In the genomic region with DNA sequence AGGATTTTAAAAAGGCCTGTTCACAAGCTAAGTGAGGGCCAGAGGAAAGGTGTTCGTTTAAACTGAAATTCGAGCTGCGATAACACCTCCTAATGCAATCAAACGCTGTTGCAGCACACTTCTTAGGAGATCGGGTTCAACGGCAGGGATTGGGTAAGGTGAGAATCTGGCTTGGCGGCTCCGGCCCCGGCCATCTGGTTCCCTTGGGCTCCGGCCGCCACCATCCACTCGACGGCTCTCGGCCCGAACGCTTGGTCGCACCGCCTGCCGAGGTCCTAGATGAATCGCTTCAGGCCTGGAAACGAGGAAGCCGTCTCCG, we compare ENCODE assay signal across 1 cellular context.
TF ChIP-seq lines count a peak whose summit lies in the region.

No MANE protein-coding gene starts in this region.

TF ChIP-seq in HepG2, 621 proteins besides CTCF, POLR2A, EP300 and RAD21 (continued from another document and continues in another):
- TF ChIP-seq CCDC6 (CRISPR knock-in tag; IDR thresholded peaks at IDR 0.05) (peak; percentile 68; the same call in 1 of the 2 replicates), ZNF614 (CRISPR knock-in tag; IDR thresholded peaks at IDR 0.05; ENCODE audit: borderline replicate concordance) (0 out of 2 replicates have a peak, but pooled peaks have one; percentile 12), NCOR1 (IDR thresholded peaks at IDR 0.05; ENCODE audit: borderline replicate concordance, low read length) (no peak), ZNF367 (CRISPR knock-in tag; IDR thresholded peaks at IDR 0.05; ENCODE audit: borderline replicate concordance) (0 out of 2 replicates have a peak, but pooled peaks have one; percentile 30), ZNF430 (CRISPR knock-in tag; IDR thresholded peaks at IDR 0.05) (no peak), ZFP41 (CRISPR knock-in tag; IDR thresholded peaks at IDR 0.05; ENCODE audit: borderline replicate concordance) (0 out of 2 replicates have a peak, but pooled peaks have one; percentile 25), CEBPB (IDR thresholded peaks at IDR 0.05; ENCODE audit: borderline replicate concordance, low read depth, low read length) (peak; percentile 54; the same call in 1 of the 2 replicates), ZNF432 (CRISPR knock-in tag; IDR thresholded peaks at IDR 0.05; ENCODE audit: borderline replicate concordance) (no peak), ZSCAN25 (CRISPR knock-in tag; IDR thresholded peaks at IDR 0.05) (no peak), NKX3-1 (CRISPR knock-in tag; IDR thresholded peaks at IDR 0.05) (no peak), ZNF878 (CRISPR knock-in tag; IDR thresholded peaks at IDR 0.05) (no peak), ZNF17 (CRISPR knock-in tag; IDR thresholded peaks at IDR 0.05) (0 out of 2 replicates have a peak, but pooled peaks have one; percentile 77), ZNF776 (CRISPR knock-in tag; IDR thresholded peaks at IDR 0.05) (no peak), ZSCAN31 (CRISPR knock-in tag; IDR thresholded peaks at IDR 0.05; ENCODE audit: low read depth) (no peak), MBD4 (IDR thresholded peaks at IDR 0.05; ENCODE audit: borderline replicate concordance, low read length) (no peak), YEATS4 (CRISPR knock-in tag; IDR thresholded peaks at IDR 0.05; ENCODE audit: borderline replicate concordance) (no peak), MED8 (CRISPR knock-in tag; IDR thresholded peaks at IDR 0.05; ENCODE audit: insufficient replicate concordance) (no peak), ZNF761 (CRISPR knock-in tag; conservative IDR thresholded peaks at IDR 0.05) (no peak), ZEB1 (IDR thresholded peaks at IDR 0.05; ENCODE audit: insufficient replicate concordance, low read depth) (peak; percentile 1), HOXA7 (CRISPR knock-in tag; IDR thresholded peaks at IDR 0.05) (no peak), TEAD2 (CRISPR knock-in tag; IDR thresholded peaks at IDR 0.05) (peak; percentile 79; the same call in 1 of the 2 replicates), NR2F1 (CRISPR knock-in tag; IDR thresholded peaks at IDR 0.05) (0 out of 4 replicates have a peak, but pooled peaks of 1 of the 2 experiments have one; percentile 14), ZFAT (CRISPR knock-in tag; conservative IDR thresholded peaks at IDR 0.05) (0 out of 2 replicates have a peak, but pooled peaks have one; percentile 17), HOXD1 (CRISPR knock-in tag; IDR thresholded peaks at IDR 0.05) (0 out of 2 replicates have a peak, but pooled peaks have one; percentile 75), KDM2A (CRISPR knock-in tag; IDR thresholded peaks at IDR 0.05; ENCODE audit: borderline replicate concordance, low read depth) (no peak), RFX3 (CRISPR knock-in tag; IDR thresholded peaks at IDR 0.05) (no peak), NAIF1 (CRISPR knock-in tag; IDR thresholded peaks at IDR 0.05; ENCODE audit: borderline replicate concordance) (no peak)
- TF ChIP-seq, protein P1, sequence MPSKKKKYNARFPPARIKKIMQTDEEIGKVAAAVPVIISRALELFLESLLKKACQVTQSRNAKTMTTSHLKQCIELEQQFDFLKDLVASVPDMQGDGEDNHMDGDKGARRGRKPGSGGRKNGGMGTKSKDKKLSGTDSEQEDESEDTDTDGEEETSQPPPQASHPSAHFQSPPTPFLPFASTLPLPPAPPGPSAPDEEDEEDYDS (CRISPR knock-in tag; IDR thresholded peaks at IDR 0.05): no peak
- TF ChIP-seq, protein P2, sequence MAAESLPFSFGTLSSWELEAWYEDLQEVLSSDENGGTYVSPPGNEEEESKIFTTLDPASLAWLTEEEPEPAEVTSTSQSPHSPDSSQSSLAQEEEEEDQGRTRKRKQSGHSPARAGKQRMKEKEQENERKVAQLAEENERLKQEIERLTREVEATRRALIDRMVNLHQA (CRISPR knock-in tag; IDR thresholded peaks at IDR 0.05): no peak
- TF ChIP-seq, protein P3, sequence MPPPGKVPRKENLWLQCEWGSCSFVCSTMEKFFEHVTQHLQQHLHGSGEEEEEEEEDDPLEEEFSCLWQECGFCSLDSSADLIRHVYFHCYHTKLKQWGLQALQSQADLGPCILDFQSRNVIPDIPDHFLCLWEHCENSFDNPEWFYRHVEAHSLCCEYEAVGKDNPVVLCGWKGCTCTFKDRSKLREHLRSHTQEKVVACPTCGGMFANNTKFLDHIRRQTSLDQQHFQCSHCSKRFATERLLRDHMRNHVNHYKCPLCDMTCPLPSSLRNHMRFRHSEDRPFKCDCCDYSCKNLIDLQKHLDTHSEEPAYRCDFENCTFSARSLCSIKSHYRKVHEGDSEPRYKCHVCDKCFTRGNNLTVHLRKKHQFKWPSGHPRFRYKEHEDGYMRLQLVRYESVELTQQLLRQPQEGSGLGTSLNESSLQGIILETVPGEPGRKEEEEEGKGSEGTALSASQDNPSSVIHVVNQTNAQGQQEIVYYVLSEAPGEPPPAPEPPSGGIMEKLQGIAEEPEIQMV (CRISPR knock-in tag; IDR thresholded peaks at IDR 0.05; ENCODE audit: low read depth): no peak
- TF ChIP-seq, protein P4, sequence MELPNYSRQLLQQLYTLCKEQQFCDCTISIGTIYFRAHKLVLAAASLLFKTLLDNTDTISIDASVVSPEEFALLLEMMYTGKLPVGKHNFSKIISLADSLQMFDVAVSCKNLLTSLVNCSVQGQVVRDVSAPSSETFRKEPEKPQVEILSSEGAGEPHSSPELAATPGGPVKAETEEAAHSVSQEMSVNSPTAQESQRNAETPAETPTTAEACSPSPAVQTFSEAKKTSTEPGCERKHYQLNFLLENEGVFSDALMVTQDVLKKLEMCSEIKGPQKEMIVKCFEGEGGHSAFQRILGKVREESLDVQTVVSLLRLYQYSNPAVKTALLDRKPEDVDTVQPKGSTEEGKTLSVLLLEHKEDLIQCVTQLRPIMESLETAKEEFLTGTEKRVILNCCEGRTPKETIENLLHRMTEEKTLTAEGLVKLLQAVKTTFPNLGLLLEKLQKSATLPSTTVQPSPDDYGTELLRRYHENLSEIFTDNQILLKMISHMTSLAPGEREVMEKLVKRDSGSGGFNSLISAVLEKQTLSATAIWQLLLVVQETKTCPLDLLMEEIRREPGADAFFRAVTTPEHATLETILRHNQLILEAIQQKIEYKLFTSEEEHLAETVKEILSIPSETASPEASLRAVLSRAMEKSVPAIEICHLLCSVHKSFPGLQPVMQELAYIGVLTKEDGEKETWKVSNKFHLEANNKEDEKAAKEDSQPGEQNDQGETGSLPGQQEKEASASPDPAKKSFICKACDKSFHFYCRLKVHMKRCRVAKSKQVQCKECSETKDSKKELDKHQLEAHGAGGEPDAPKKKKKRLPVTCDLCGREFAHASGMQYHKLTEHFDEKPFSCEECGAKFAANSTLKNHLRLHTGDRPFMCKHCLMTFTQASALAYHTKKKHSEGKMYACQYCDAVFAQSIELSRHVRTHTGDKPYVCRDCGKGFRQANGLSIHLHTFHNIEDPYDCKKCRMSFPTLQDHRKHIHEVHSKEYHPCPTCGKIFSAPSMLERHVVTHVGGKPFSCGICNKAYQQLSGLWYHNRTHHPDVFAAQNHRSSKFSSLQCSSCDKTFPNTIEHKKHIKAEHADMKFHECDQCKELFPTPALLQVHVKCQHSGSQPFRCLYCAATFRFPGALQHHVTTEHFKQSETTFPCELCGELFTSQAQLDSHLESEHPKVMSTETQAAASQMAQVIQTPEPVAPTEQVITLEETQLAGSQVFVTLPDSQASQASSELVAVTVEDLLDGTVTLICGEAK (IDR thresholded peaks at IDR 0.05): no peak
- TF ChIP-seq, protein P4 (CRISPR knock-in tag; IDR thresholded peaks at IDR 0.05): peak; percentile 69
- TF ChIP-seq, protein P5, sequence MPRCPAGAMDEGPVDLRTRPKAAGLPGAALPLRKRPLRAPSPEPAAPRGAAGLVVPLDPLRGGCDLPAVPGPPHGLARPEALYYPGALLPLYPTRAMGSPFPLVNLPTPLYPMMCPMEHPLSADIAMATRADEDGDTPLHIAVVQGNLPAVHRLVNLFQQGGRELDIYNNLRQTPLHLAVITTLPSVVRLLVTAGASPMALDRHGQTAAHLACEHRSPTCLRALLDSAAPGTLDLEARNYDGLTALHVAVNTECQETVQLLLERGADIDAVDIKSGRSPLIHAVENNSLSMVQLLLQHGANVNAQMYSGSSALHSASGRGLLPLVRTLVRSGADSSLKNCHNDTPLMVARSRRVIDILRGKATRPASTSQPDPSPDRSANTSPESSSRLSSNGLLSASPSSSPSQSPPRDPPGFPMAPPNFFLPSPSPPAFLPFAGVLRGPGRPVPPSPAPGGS (CRISPR knock-in tag; IDR thresholded peaks at IDR 0.05): 0 out of 2 replicates have a peak, but pooled peaks have one; percentile 16
- TF ChIP-seq, protein P6, sequence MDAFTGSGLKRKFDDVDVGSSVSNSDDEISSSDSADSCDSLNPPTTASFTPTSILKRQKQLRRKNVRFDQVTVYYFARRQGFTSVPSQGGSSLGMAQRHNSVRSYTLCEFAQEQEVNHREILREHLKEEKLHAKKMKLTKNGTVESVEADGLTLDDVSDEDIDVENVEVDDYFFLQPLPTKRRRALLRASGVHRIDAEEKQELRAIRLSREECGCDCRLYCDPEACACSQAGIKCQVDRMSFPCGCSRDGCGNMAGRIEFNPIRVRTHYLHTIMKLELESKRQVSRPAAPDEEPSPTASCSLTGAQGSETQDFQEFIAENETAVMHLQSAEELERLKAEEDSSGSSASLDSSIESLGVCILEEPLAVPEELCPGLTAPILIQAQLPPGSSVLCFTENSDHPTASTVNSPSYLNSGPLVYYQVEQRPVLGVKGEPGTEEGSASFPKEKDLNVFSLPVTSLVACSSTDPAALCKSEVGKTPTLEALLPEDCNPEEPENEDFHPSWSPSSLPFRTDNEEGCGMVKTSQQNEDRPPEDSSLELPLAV (CRISPR knock-in tag; conservative IDR thresholded peaks at IDR 0.05; ENCODE audit: low read depth): no peak
- TF ChIP-seq, protein P7, sequence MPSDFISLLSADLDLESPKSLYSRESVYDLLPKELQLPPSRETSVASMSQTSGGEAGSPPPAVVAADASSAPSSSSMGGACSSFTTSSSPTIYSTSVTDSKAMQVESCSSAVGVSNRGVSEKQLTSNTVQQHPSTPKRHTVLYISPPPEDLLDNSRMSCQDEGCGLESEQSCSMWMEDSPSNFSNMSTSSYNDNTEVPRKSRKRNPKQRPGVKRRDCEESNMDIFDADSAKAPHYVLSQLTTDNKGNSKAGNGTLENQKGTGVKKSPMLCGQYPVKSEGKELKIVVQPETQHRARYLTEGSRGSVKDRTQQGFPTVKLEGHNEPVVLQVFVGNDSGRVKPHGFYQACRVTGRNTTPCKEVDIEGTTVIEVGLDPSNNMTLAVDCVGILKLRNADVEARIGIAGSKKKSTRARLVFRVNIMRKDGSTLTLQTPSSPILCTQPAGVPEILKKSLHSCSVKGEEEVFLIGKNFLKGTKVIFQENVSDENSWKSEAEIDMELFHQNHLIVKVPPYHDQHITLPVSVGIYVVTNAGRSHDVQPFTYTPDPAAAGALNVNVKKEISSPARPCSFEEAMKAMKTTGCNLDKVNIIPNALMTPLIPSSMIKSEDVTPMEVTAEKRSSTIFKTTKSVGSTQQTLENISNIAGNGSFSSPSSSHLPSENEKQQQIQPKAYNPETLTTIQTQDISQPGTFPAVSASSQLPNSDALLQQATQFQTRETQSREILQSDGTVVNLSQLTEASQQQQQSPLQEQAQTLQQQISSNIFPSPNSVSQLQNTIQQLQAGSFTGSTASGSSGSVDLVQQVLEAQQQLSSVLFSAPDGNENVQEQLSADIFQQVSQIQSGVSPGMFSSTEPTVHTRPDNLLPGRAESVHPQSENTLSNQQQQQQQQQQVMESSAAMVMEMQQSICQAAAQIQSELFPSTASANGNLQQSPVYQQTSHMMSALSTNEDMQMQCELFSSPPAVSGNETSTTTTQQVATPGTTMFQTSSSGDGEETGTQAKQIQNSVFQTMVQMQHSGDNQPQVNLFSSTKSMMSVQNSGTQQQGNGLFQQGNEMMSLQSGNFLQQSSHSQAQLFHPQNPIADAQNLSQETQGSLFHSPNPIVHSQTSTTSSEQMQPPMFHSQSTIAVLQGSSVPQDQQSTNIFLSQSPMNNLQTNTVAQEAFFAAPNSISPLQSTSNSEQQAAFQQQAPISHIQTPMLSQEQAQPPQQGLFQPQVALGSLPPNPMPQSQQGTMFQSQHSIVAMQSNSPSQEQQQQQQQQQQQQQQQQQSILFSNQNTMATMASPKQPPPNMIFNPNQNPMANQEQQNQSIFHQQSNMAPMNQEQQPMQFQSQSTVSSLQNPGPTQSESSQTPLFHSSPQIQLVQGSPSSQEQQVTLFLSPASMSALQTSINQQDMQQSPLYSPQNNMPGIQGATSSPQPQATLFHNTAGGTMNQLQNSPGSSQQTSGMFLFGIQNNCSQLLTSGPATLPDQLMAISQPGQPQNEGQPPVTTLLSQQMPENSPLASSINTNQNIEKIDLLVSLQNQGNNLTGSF (CRISPR knock-in tag; IDR thresholded peaks at IDR 0.05): 0 out of 2 replicates have a peak, but pooled peaks have one; percentile 58
- TF ChIP-seq, protein P8, sequence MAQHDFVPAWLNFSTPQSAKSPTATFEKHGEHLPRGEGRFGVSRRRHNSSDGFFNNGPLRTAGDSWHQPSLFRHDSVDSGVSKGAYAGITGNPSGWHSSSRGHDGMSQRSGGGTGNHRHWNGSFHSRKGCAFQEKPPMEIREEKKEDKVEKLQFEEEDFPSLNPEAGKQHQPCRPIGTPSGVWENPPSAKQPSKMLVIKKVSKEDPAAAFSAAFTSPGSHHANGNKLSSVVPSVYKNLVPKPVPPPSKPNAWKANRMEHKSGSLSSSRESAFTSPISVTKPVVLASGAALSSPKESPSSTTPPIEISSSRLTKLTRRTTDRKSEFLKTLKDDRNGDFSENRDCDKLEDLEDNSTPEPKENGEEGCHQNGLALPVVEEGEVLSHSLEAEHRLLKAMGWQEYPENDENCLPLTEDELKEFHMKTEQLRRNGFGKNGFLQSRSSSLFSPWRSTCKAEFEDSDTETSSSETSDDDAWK (CRISPR knock-in tag; IDR thresholded peaks at IDR 0.05): no peak
- TF ChIP-seq, protein P9, sequence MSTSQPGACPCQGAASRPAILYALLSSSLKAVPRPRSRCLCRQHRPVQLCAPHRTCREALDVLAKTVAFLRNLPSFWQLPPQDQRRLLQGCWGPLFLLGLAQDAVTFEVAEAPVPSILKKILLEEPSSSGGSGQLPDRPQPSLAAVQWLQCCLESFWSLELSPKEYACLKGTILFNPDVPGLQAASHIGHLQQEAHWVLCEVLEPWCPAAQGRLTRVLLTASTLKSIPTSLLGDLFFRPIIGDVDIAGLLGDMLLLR (CRISPR knock-in tag; IDR thresholded peaks at IDR 0.05): peak; percentile 78; the same call in 1 of the 2 replicates
